Comparison of ENCODE assay signal across 32 cellular contexts in genomic region chr20:2734899-2735298, GRCh38. TPM values are rescaled to one million over a fixed set of nuclear protein-coding genes. Genes with fewer than 3 reads are reported as not detected.
DNase-seq lines count a peak whose midpoint lies in the region; ATAC-seq, FAIRE-seq and TF ChIP-seq lines count a peak whose summit lies in the region.
"Had no signal": no experiment of that assay in that cellular context is flagged by ENCODE, and none has a peak within 500 bp of the region (broad histone marks: within the 10 kb centered on the region; RNA-seq: fewer than 3 reads in every experiment).

No MANE protein-coding gene starts in this region.

- H3K4me1 ChIP-seq in HepG2 (ENCODE audit: insufficient read depth, low read length): no peaks in the 10 kb centered on the region
- no peaks in the 10 kb centered on the region for H3K4me1 ChIP-seq in right lobe of liver
- no peaks in the 10 kb centered on the region for H3K4me1 ChIP-seq in esophagus muscularis mucosa
- H3K4me1 ChIP-seq: A549, BE2C, Caco-2 had no signal

- POLR2A ChIA-PET in HepG2 (lab: Yijun Ruan, JAX): no interaction called here

- 1% methylated on average over 2 of the region's 2 CpGs for WGBS in HepG2 (ENCODE audit: low lambda C conversion rate)
- WGBS in right lobe of liver (ENCODE audit: insufficient coverage, low coverage, low lambda C conversion rate, missing lambda C conversion rate): 38% methylated on average over 2 of the region's 2 CpGs
- 95% methylated on average over 2 of the region's 2 CpGs for WGBS in esophagus muscularis mucosa

- H3K4me3 ChIP-seq in HepG2 (replicated peaks in 1 of 3; ENCODE audit: insufficient read depth in 1 of 3, low read depth in 2 of 3, low read length in 3 of 3): no peak overlapping the region
- H3K4me3 ChIP-seq in right lobe of liver: no peak overlapping the region
- H3K4me3 ChIP-seq in esophagus muscularis mucosa: no peak overlapping the region
- H3K4me3 ChIP-seq: A549; BLaER1; BLaER1 treated with 17β-estradiol and CSF1 and Interleukin-3, amounts not matched to agents 10 nM and 100 nM had no signal

- H3K9ac ChIP-seq in HepG2 (ENCODE audit: insufficient read depth, low read depth, low read length): no peak overlapping the region
- H3K9ac ChIP-seq: BLaER1; BLaER1 treated with 17β-estradiol and CSF1 and Interleukin-3, amounts not matched to agents 10 nM and 100 nM had no signal

- TF ChIP-seq RAD21 in HepG2 (CRISPR knock-in tag; IDR thresholded peaks at IDR 0.05): no peak

- no peak overlapping the region for H3K4me2 ChIP-seq in HepG2 (ENCODE audit: low read depth, low read length)
- H3K4me2 ChIP-seq: A549; BLaER1; BLaER1 treated with 17β-estradiol and CSF1 and Interleukin-3, amounts not matched to agents 10 nM and 100 nM had no signal

- intact Hi-C loops in HepG2 (cut with micrococcal nuclease; ENCODE audit: unreplicated experiment): no loop called here
- intact Hi-C loops in right lobe of liver (cut with DNase I): no loop called here
- intact Hi-C loops in esophagus muscularis mucosa (cut with DNase I): no loop called here

- ATAC-seq in HepG2 (no peak), right lobe of liver (no peak)
- ATAC-seq: A549; CD8-positive, alpha-beta T cell had no signal

- TF ChIP-seq EP300 in HepG2 (IDR thresholded peaks at IDR 0.05; ENCODE audit: low read depth in 2 of 2, low read length in 2 of 2) (no peak), HepG2 (CRISPR knock-in tag; IDR thresholded peaks at IDR 0.05; ENCODE audit: borderline replicate concordance) (no peak), esophagus muscularis mucosa (IDR thresholded peaks at IDR 0.05) (no peak)

- in situ Hi-C loops in HepG2 (cut with HindIII; ENCODE audit: extremely low pct_ligation_motif_present, low pct_unique_long_range_greater_than_20kb): no loop called here

- H3K27me3 ChIP-seq in HepG2 (ENCODE audit: control insufficient read depth in 1 of 2, insufficient read depth in 2 of 2, low read length in 2 of 2) (peaks cover 7 to 42% of the 10 kb centered on the region in 2 experiments), right lobe of liver (no peaks in the 10 kb centered on the region), esophagus muscularis mucosa (no peaks in the 10 kb centered on the region)
- H3K27me3 ChIP-seq: BE2C; BLaER1; BLaER1 treated with 17β-estradiol and CSF1 and Interleukin-3, amounts not matched to agents 10 nM and 100 nM had no signal

- H3K79me2 ChIP-seq in HepG2 (ENCODE audit: insufficient read depth, low read length): no peaks in the 10 kb centered on the region

- TF ChIP-seq CTCF in HepG2 (CRISPR knock-in tag; IDR thresholded peaks at IDR 0.05): no peak
- TF ChIP-seq CTCF in right lobe of liver (IDR thresholded peaks at IDR 0.05): no peak
- no peak for TF ChIP-seq CTCF in esophagus muscularis mucosa (IDR thresholded peaks at IDR 0.05)

- H3K36me3 ChIP-seq in HepG2 (replicated peaks in 1 of 2; ENCODE audit: control insufficient read depth in 1 of 2, insufficient read depth in 2 of 2, low read length in 2 of 2) (no peaks in the 10 kb centered on the region), right lobe of liver (no peaks in the 10 kb centered on the region), esophagus muscularis mucosa (peaks cover 0 to 16% (median 4%) of the 10 kb centered on the region in 4 donors)
- H3K36me3 ChIP-seq: BE2C had no signal

- no peaks in the 10 kb centered on the region for H4K20me1 ChIP-seq in HepG2 (ENCODE audit: insufficient read depth, low read length)
- H4K20me1 ChIP-seq: BLaER1; BLaER1 treated with 17β-estradiol and CSF1 and Interleukin-3, amounts not matched to agents 10 nM and 100 nM had no signal

- H3K9me3 ChIP-seq in HepG2 (ENCODE audit: low read length): no peaks in the 10 kb centered on the region
- H3K9me3 ChIP-seq in right lobe of liver: no peaks in the 10 kb centered on the region
- H3K9me3 ChIP-seq in esophagus muscularis mucosa: peaks cover 0 to 11% (median 0%) of the 10 kb centered on the region in 4 donors
- H3K9me3 ChIP-seq: BE2C had no signal

- no peak for FAIRE-seq in HepG2 (lab: Jason Lieb, UNC)
- FAIRE-seq: A204.1, A549, D721Med had no signal

- CTCF ChIA-PET in HepG2 (lab: Yijun Ruan, JAX; ENCODE audit: low intra/inter-chr PET ratio, low total read pairs): no interaction called here

- no peak overlapping the region for H2AFZ ChIP-seq in HepG2 (ENCODE audit: low read length)

- no peak overlapping the region for H3K27ac ChIP-seq in HepG2 (ENCODE audit: extremely low read length, insufficient read depth, low read length)
- H3K27ac ChIP-seq in right lobe of liver: no peak overlapping the region
- H3K27ac ChIP-seq in esophagus muscularis mucosa (replicated peaks in 1 of 4): no peak overlapping the region
- H3K27ac ChIP-seq: 22Rv1; A549; BLaER1; BLaER1 treated with 17β-estradiol and CSF1 and Interleukin-3, amounts not matched to agents 10 nM and 100 nM; C4-2B had no signal

- DNase-seq in HepG2 (ENCODE audit: low spot score): no peak
- no peak for DNase-seq in right lobe of liver
- peak; percentile 12 for DNase-seq in esophagus muscularis mucosa (ENCODE audit: extremely low spot score)
- DNase-seq in stimulated activated CD4-positive, alpha-beta T cell treated with anti-CD3 and anti-CD28 coated beads, Interleukin-4, amount 100 ng/mL, for 1 hour: no peak
- DNase-seq: 8988T; ACHN; AML-193; BE2C; C1 segment of cervical spinal cord; Caco-2; Calu3; CD4-positive, alpha-beta memory T cell; CD4-positive, alpha-beta T cell; CD4-positive, CD25-positive, alpha-beta regulatory T cell; CD8-positive, alpha-beta memory T cell; CD8-positive, alpha-beta T cell; COR-L47; DMS 273 treated with DMSO at 0.1 percent for 48 hours; DMS153; DMS53; DMS79; DMS79 treated with DMSO at 0.1 percent for 48 hours; DND-41; EL had no signal

- no peak for TF ChIP-seq POLR2A in HepG2 (IDR thresholded peaks at IDR 0.05; ENCODE audit: insufficient read depth in 1 of 2, low read depth in 2 of 2, low read length in 2 of 2)
- TF ChIP-seq POLR2A in right lobe of liver (IDR thresholded peaks at IDR 0.05): no peak
- no peak for TF ChIP-seq POLR2A in esophagus muscularis mucosa (IDR thresholded peaks at IDR 0.05; ENCODE audit: low read depth)

- no TSS peak for BruUV-seq in HepG2 (replicated peaks; lab: Mats Ljungman, UMichigan)

TF ChIP-seq in HepG2, 621 proteins besides CTCF, POLR2A, EP300 and RAD21:
- TF ChIP-seq ZNF432 (CRISPR knock-in tag; IDR thresholded peaks at IDR 0.05; ENCODE audit: borderline replicate concordance) (peak; percentile 94; the same call in 1 of the 2 replicates), ZNF24 (IDR thresholded peaks at IDR 0.05) (no peak)

RNA-seq across cellular contexts. Expression of gene EBF4, which starts 42.3 kb away (rescaled TPM):
- total RNA-seq in HepG2 (2016; rRNA removed; fragmentation: Illumina TruSeq; extraction: Trizol) (0.84 TPM in 1 of 2 replicates, not detected in the other), right lobe of liver (10 to 100 TPM in 1 of 6 experiments, 1 to 10 TPM in 5; 2.8 to 16.6 (median 6.2) TPM), esophagus muscularis mucosa (10 to 100 TPM; 23.7 to 46.7 (median 30.1) TPM)
- total RNA-seq in HepG2 (2016; cell fraction: cytosol; rRNA removed; fragmentation: Illumina TruSeq; extraction: Trizol; ENCODE audit: low read depth): not detected in 2 replicates
- 0.13 and 0.15 TPM in 2 replicates for total RNA-seq in HepG2 (2016; cell fraction: insoluble cytoplasmic fraction; rRNA removed; fragmentation: Illumina TruSeq; extraction: Trizol)
- 0.34 TPM in 2 replicates for total RNA-seq in HepG2 (2016; cell fraction: membrane; rRNA removed; fragmentation: Illumina TruSeq; extraction: Trizol)
- 0.34 and 0.56 TPM in 2 replicates for total RNA-seq in HepG2 (2016; cell fraction: nucleus; rRNA removed; fragmentation: Illumina TruSeq; extraction: Trizol)
- 2.2 and 5.2 TPM in 2 replicates for polyA plus RNA-seq in HepG2 (2011; rRNA removed)
- 1.7 and 2.0 TPM in 2 replicates for polyA plus RNA-seq in HepG2 (2011; cell fraction: cytosol; rRNA removed)
- 19.5 and 21.3 TPM in 2 replicates for polyA plus RNA-seq in HepG2 (2011; cell fraction: nucleus; rRNA removed)
- polyA plus RNA-seq in HepG2 (2012): 3.4 and 9.8 TPM in 2 replicates
- polyA plus RNA-seq in HepG2 (2016; cell fraction: cytosol; fragmentation: Illumina TruSeq; extraction: Trizol; ENCODE audit: low read depth): 0.10 and 0.52 TPM in 2 replicates
- polyA plus RNA-seq in HepG2 (2016; cell fraction: insoluble cytoplasmic fraction; fragmentation: Illumina TruSeq; extraction: Trizol; ENCODE audit: low read depth): 0.11 and 0.45 TPM in 2 replicates
- polyA plus RNA-seq in HepG2 (2016; cell fraction: membrane; fragmentation: Illumina TruSeq; extraction: Trizol; ENCODE audit: low read depth): 0.17 and 0.41 TPM in 2 replicates
- polyA plus RNA-seq in HepG2 (2016; cell fraction: nucleus; fragmentation: Illumina TruSeq; extraction: Trizol; ENCODE audit: insufficient read depth, low read depth): 1.1 and 2.1 TPM in 2 replicates
- 3.8 TPM in 1 of 2 replicates, not detected in the other for polyA minus RNA-seq in HepG2 (2011; rRNA and poly(A)+ RNA removed; ENCODE audit: low replicate concordance)
- 1.3 and 2.1 TPM in 2 replicates for polyA minus RNA-seq in HepG2 (2011; cell fraction: cytosol; rRNA and poly(A)+ RNA removed)
- polyA minus RNA-seq in HepG2 (2011; cell fraction: nucleus; rRNA and poly(A)+ RNA removed): 4.8 and 7.2 TPM in 2 replicates
- polyA plus RNA-seq: CD14-positive monocyte had no signal
